In the genomic region with DNA sequence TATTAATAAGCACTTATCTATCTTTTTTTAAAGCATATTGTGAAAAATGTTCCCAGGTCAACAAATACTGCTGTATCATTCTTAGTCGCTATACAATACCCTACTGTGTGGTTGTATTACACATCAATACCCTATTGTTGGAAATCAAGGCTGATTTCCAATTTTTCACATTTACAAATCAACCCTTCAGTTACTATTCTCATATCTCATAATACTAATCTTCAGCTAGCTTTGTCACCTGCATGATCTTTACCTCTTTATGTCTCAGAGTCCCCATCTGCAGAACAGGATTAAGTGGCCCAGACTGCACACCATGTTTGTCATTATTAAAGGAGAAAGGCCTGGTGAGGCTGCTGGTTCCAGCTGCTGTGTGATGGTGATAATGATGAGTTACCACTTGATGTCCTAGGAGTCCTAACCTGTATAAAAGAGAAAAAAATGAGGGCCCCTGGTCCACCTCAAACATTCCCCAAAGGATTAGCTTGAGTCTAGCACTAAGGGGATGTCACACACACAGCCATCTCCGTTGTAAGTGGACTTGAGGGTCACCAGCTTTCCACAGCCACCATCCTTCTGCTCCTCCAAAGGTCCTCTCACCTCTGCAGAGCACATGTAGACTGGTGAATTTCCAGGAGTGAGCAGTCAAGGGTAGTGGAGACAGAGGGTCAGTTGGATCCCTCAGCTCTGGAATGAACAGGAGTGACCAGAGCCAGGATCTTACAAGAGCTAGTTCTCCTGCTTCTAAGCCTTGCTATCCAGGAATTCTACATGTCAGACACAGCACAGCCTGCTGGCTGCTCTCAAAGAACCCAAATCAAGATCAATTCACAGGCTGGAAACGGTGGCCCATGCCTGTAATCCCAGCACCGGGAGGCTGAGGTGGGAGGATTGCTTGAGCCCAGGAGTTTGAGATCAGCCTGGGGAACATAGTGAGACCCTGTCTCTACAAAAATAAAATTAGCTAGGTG, we compare ENCODE assay signal across 12 cellular contexts. TPM values are rescaled to one million over a fixed set of nuclear protein-coding genes. Genes with fewer than 3 reads are reported as not detected.
DNase-seq lines count a peak whose midpoint lies in the region; ATAC-seq and TF ChIP-seq lines count a peak whose summit lies in the region.
"Had no signal": no experiment of that assay in that cellular context is flagged by ENCODE, and none has a peak within 500 bp of the region (broad histone marks: within the 10 kb centered on the region; RNA-seq: fewer than 3 reads in every experiment).

No MANE protein-coding gene starts in this region.

- H3K18ac ChIP-seq in IMR-90 (ENCODE audit: low read depth, low read length) = no peak overlapping the region

- no peak for DNase-seq in IMR-90
- no peak for DNase-seq in esophagus squamous epithelium (lab: John Stamatoyannopoulos, UW)
- no peak for DNase-seq in prostate gland (ENCODE audit: low spot score)
- no peak for DNase-seq in cerebellar cortex (ENCODE audit: low spot score)
- no peak for DNase-seq in NCI-H1048 (lab: John Stamatoyannopoulos, UW)
- DNase-seq in activated CD4-positive, alpha-beta T cell treated with anti-CD3 and anti-CD28 coated beads, Interleukin-2, amount 50 U/mL, for 1 hour = no peak
- no peak for DNase-seq in NOMO-1 (lab: John Stamatoyannopoulos, UW; ENCODE audit: unreplicated experiment in 2 of 2)
- DNase-seq: activated T-cell treated with anti-CD3 and anti-CD28 coated beads, Interleukin-2, amount 50 U/mL, for 4 hours; DMS53; stimulated activated CD4-positive, alpha-beta T cell treated with anti-CD3 and anti-CD28 coated beads, Interleukin-15, amount 100 ng/mL, for 24 hours had no signal

- POLR2A ChIA-PET in IMR-90 (lab: Charles Lee; ENCODE audit: unreplicated experiment) = no interaction called here

- in situ Hi-C loops in IMR-90 (cut with MboI; ENCODE audit: low sequenced_read_pairs) = no loop called here

- no peak for ATAC-seq in IMR-90 (ENCODE audit: low read depth)
- ATAC-seq: activated T-cell treated with anti-CD3 and anti-CD28 coated beads, Interleukin-2, amount 50 U/mL, for 4 hours had no signal

- H2BK120ac ChIP-seq in IMR-90 (ENCODE audit: low read depth, low read length) = no peak overlapping the region

- H4K91ac ChIP-seq in IMR-90 (ENCODE audit: insufficient read depth, low read depth, low read length) = peak overlapping the region; percentile 49

- no peak overlapping the region for H3K23ac ChIP-seq in IMR-90 (ENCODE audit: low read depth, low read length)

- H3K9ac ChIP-seq in IMR-90 (ENCODE audit: low read depth, low read length) = no peak overlapping the region

- no peak for TF ChIP-seq RAD21 in IMR-90 (IDR thresholded peaks at IDR 0.05; ENCODE audit: low read length)

- 0 out of 2 replicates have a peak overlapping the region, but pooled peaks have one; percentile 3 for H3K14ac ChIP-seq in IMR-90 (replicated peaks; ENCODE audit: low read depth, low read length)

- H3K79me1 ChIP-seq in IMR-90 (ENCODE audit: low read depth in 1 of 2, low read length in 2 of 2) = 0 out of 4 replicates have a peak, but pooled peaks cover 0 to 3% of the 10 kb centered on the region in 2 experiments

- CTCF ChIA-PET in IMR-90 (lab: Yijun Ruan, JAX) = interaction anchor here (0.8 kb wide), 1 partner anchor 21 kb away, joined by 3 read pairs; no protein-coding TSS in a partner anchor

- no CpG with 5 or more reads among the region's 4 CpGs for WGBS in IMR-90 (ENCODE audit: extremely low coverage in 2 of 2, insufficient read length in 1 of 2), 2 experiments
- 83 to 88% methylated on average over 2 to 4 of the region's 4 CpGs for WGBS in esophagus squamous epithelium, 2 donors
- 85% methylated on average over 4 of the region's 4 CpGs for WGBS in prostate gland

- H3K9me1 ChIP-seq in IMR-90 (ENCODE audit: insufficient read depth, low read length) = peaks cover 16% of the 10 kb centered on the region

- dilution Hi-C loops in IMR-90 (cut with HindIII; ENCODE audit: low sequenced_read_pairs, unreplicated experiment) = no loop called here

- no peaks in the 10 kb centered on the region for H3K79me2 ChIP-seq in ACC112 (ENCODE audit: control insufficient read depth, insufficient read depth, low read length, unreplicated experiment)

- H3K9me3 ChIP-seq in IMR-90 (ENCODE audit: control insufficient read depth, insufficient read depth, low read length) (no peaks in the 10 kb centered on the region), esophagus squamous epithelium (peaks cover 0 to 4% (median 2%) of the 10 kb centered on the region in 3 donors), prostate gland (no peaks in the 10 kb centered on the region)

- 0 out of 3 replicates have a peak overlapping the region, but pooled peaks have one; percentile 59 for H2BK15ac ChIP-seq in IMR-90 (ENCODE audit: low read depth, low read length)

- BruUV-seq in IMR-90 (replicated peaks; lab: Mats Ljungman, UMichigan) = no TSS peak

- no peaks in the 10 kb centered on the region for H3K27me3 ChIP-seq in ACC112 (ENCODE audit: insufficient read depth, low read length)
- H3K27me3 ChIP-seq in IMR-90 (ENCODE audit: control insufficient read depth, insufficient read depth, low read length) = no peaks in the 10 kb centered on the region; the same call in 1 of the 2 replicates
- no peaks in the 10 kb centered on the region for H3K27me3 ChIP-seq in esophagus squamous epithelium
- no peaks in the 10 kb centered on the region for H3K27me3 ChIP-seq in prostate gland (replicated peaks; ENCODE audit: insufficient read depth)

- no peak overlapping the region for H4K5ac ChIP-seq in IMR-90 (ENCODE audit: low read depth, low read length)

- H4K8ac ChIP-seq in IMR-90 (ENCODE audit: low read depth in 2 of 2, low read length in 2 of 2) = peak overlapping the region in 1 of 2 experiments; percentile 88; a peak in 2 of 4 replicates

- H3K36me3 ChIP-seq in ACC112 (ENCODE audit: insufficient read depth, low read length) (no peaks in the 10 kb centered on the region), IMR-90 (ENCODE audit: control insufficient read depth, insufficient read depth, low read length) (no peaks in the 10 kb centered on the region), esophagus squamous epithelium (no peaks in the 10 kb centered on the region), prostate gland (no peaks in the 10 kb centered on the region)

- TF ChIP-seq POLR2A in IMR-90 (IDR thresholded peaks at IDR 0.05; ENCODE audit: low read depth, low read length) (no peak), esophagus squamous epithelium (IDR thresholded peaks at IDR 0.05) (no peak), prostate gland (IDR thresholded peaks at IDR 0.05) (no peak)

- H3K4me3 ChIP-seq in ACC112 (ENCODE audit: low read depth, low read length) (no peak overlapping the region), IMR-90 (ENCODE audit: insufficient read depth, low read depth, low read length) (no peak overlapping the region), esophagus squamous epithelium (no peak overlapping the region), prostate gland (no peak overlapping the region)
- H3K4me3 ChIP-seq: SK-N-MC had no signal

- no peak overlapping the region for H2AK9ac ChIP-seq in IMR-90 (replicated peaks; ENCODE audit: low read depth, low read length, poor library complexity)

- peak overlapping the region; percentile 43; the same call in 1 of the 2 replicates for H3K4ac ChIP-seq in IMR-90 (ENCODE audit: low read depth, low read length)

- TF ChIP-seq CTCF in IMR-90 (conservative IDR thresholded peaks at IDR 0.05; ENCODE audit: low read depth, low read length) = no peak
- no peak for TF ChIP-seq CTCF in esophagus squamous epithelium (IDR thresholded peaks at IDR 0.05)
- peak in 1 of 4 experiments; percentile 14 for TF ChIP-seq CTCF in prostate gland (IDR thresholded peaks at IDR 0.05)

- intact Hi-C loops in IMR-90 (cut with micrococcal nuclease) = no loop called here
- intact Hi-C loops in esophagus squamous epithelium (cut with DNase I) = no loop called here
- intact Hi-C loops in prostate gland (cut with DNase I) = no loop called here

- peak overlapping the region; percentile 89 for H3K27ac ChIP-seq in ACC112 (ENCODE audit: low read depth, low read length)
- H3K27ac ChIP-seq in IMR-90 (ENCODE audit: insufficient read depth, low read length) = no peak overlapping the region
- H3K27ac ChIP-seq in esophagus squamous epithelium = peak overlapping the region; percentile 16 to 76 (median 46)
- peak overlapping the region; percentile 67 to 87 for H3K27ac ChIP-seq in prostate gland

- no peak overlapping the region for H3K4me2 ChIP-seq in IMR-90 (ENCODE audit: low read depth, low read length)

- peaks cover 47% of the 10 kb centered on the region for H3K4me1 ChIP-seq in ACC112 (ENCODE audit: control insufficient read depth, insufficient read depth, low read length, unreplicated experiment)
- H3K4me1 ChIP-seq in IMR-90 (ENCODE audit: control insufficient read depth, insufficient read depth, low read length) = peaks cover 17% of the 10 kb centered on the region
- peaks cover 0 to 36% (median 16%) of the 10 kb centered on the region in 3 donors for H3K4me1 ChIP-seq in esophagus squamous epithelium
- H3K4me1 ChIP-seq in prostate gland (replicated peaks) = peaks cover 15% of the 10 kb centered on the region

- H4K20me1 ChIP-seq in IMR-90 (ENCODE audit: insufficient read depth, low read length) = no peaks in the 10 kb centered on the region

- H2AK5ac ChIP-seq in IMR-90 (ENCODE audit: low read depth, low read length) = no peak overlapping the region; the same call in 1 of the 2 replicates

- peak overlapping the region; percentile 99 for H2AFZ ChIP-seq in ACC112 (ENCODE audit: low read length, unreplicated experiment)
- H2AFZ ChIP-seq in IMR-90 (replicated peaks; ENCODE audit: low read length, poor library complexity) = no peak overlapping the region

- no peak overlapping the region for H3K56ac ChIP-seq in IMR-90 (ENCODE audit: extremely low read depth, insufficient read depth, low read length)

- H2BK20ac ChIP-seq in IMR-90 (ENCODE audit: low read depth, low read length) = no peak overlapping the region

- H2BK5ac ChIP-seq in IMR-90 (ENCODE audit: low read depth, low read length, poor library complexity, severe bottlenecking) = no peak overlapping the region

TF ChIP-seq in IMR-90, 13 proteins besides CTCF, POLR2A, EP300 and RAD21 (continues in another document):
- no peak for TF ChIP-seq ELK1 (IDR thresholded peaks at IDR 0.05; ENCODE audit: borderline replicate concordance, low read depth, low read length)

RNA-seq across cellular contexts. Expression of gene BIN1, which starts 36.0 kb away (rescaled TPM):
- total RNA-seq in IMR-90 (2012; rRNA removed) = 18.1 and 19.7 TPM in 2 replicates
- 25.7 and 26.4 TPM in 2 replicates for polyA plus RNA-seq in IMR-90 (2012; rRNA removed)
- 18.6 and 33.9 TPM in 2 replicates for polyA plus RNA-seq in IMR-90 (2012; cell fraction: cytosol; rRNA removed)
- polyA plus RNA-seq in IMR-90 (2012; cell fraction: nucleus; rRNA removed; ENCODE audit: low replicate concordance) = 48.9 and 50.9 TPM in 2 replicates
- 10 to 100 TPM; 10.8 to 23.3 (median 15.5) TPM for total RNA-seq in esophagus squamous epithelium
- 10 to 100 TPM; 65.6 to 70.1 TPM for total RNA-seq in prostate gland
